Comparison of ENCODE assay signal across 23 cellular contexts in genomic region chr4:18128241-18128640, GRCh38.
DNase-seq lines count a peak whose midpoint lies in the region; ATAC-seq and TF ChIP-seq lines count a peak whose summit lies in the region.
"Had no signal": no experiment of that assay in that cellular context is flagged by ENCODE, and none has a peak within 500 bp of the region (broad histone marks: within the 10 kb centered on the region; RNA-seq: fewer than 3 reads in every experiment).

No MANE protein-coding gene starts in this region.

- H3K4me1 ChIP-seq in RWPE2 (ENCODE audit: insufficient read depth, poor library complexity, severe bottlenecking) (no peaks in the 10 kb centered on the region), foreskin keratinocyte (peaks cover 11% of the 10 kb centered on the region)
- H3K4me1 ChIP-seq: BE2C, BLaER1 had no signal

- H3K27ac ChIP-seq in RWPE2 (ENCODE audit: poor library complexity, severe bottlenecking): no peak overlapping the region
- no peak overlapping the region for H3K27ac ChIP-seq in foreskin keratinocyte
- H3K27ac ChIP-seq: BLaER1 had no signal

- H3K9me3 ChIP-seq in RWPE2 (ENCODE audit: severe bottlenecking): no peaks in the 10 kb centered on the region
- H3K9me3 ChIP-seq: BE2C, BLaER1 had no signal

- ATAC-seq in RWPE2 (ENCODE audit: low read depth) (peak; percentile 36; the same call in 2 of the 3 replicates), foreskin keratinocyte (peak; percentile 72)
- ATAC-seq: GM12878 had no signal

- H3K27me3 ChIP-seq in RWPE2 (ENCODE audit: insufficient read depth, poor library complexity, severe bottlenecking) (no peaks in the 10 kb centered on the region), foreskin keratinocyte (no peaks in the 10 kb centered on the region)
- H3K27me3 ChIP-seq: BLaER1 had no signal

- H3K4me3 ChIP-seq in RWPE2 (ENCODE audit: severe bottlenecking) (no peak overlapping the region), epithelial cell of esophagus (ENCODE audit: low read length) (no peak overlapping the region)
- H3K4me3 ChIP-seq: BLaER1, GM12878 had no signal

- DNase-seq in RWPE2 (ENCODE audit: low spot score): no peak
- DNase-seq in epithelial cell of esophagus (ENCODE audit: low read depth): peak; percentile 17
- DNase-seq in foreskin keratinocyte: peak in 1 of 2 donors; percentile 61
- no peak for DNase-seq in activated T-cell treated with anti-CD3 and anti-CD28 coated beads, Interleukin-2, amount 50 U/mL, for 1 hour
- no peak for DNase-seq in NCI-H446 treated with DMSO at 0.1 percent for 48 hours (lab: John Stamatoyannopoulos, UW)
- DNase-seq in NCI-H187 treated with DMSO at 0.1 percent for 48 hours (lab: John Stamatoyannopoulos, UW): no peak
- DNase-seq: 8988T; ACHN; BE2C; C1 segment of cervical spinal cord; CD4-positive, alpha-beta memory T cell; CD4-positive, CD25-positive, alpha-beta regulatory T cell; CD8-positive, alpha-beta memory T cell; COR-L47; DMS 273 treated with DMSO at 0.1 percent for 48 hours; DMS153; DMS53; DMS79; DND-41; EL; GDM1 had no signal

- TF ChIP-seq CTCF in RWPE2 (IDR thresholded peaks at IDR 0.05; ENCODE audit: poor library complexity, severe bottlenecking) (no peak), epithelial cell of esophagus (IDR thresholded peaks at IDR 0.05; ENCODE audit: insufficient read depth, low read depth, low read length, missing control alignments) (no peak), foreskin keratinocyte (conservative IDR thresholded peaks at IDR 0.05) (no peak)

- H3K36me3 ChIP-seq in RWPE2 (ENCODE audit: low read depth): no peaks in the 10 kb centered on the region
- H3K36me3 ChIP-seq: BE2C, BLaER1 had no signal
